ENCODE assay signal across 1 cellular context in genomic region chr14:52755607-52756316, GRCh38.
TF ChIP-seq lines count a peak whose summit lies in the region.

No MANE protein-coding gene starts in this region.

TF ChIP-seq in GM23338, 12 proteins besides CTCF, POLR2A, EP300 and RAD21 (continued from another document):
- TF ChIP-seq REST (IDR thresholded peaks at IDR 0.05; ENCODE audit: unreplicated experiment) (no peak), STAT1 (IDR thresholded peaks at IDR 0.05; ENCODE audit: unreplicated experiment) (no peak), POLR2AphosphoS5 (IDR thresholded peaks at IDR 0.05; ENCODE audit: low read depth) (no peak), ZNF462 (CRISPR knock-in tag; IDR thresholded peaks at IDR 0.05) (no peak), JUNB (IDR thresholded peaks at IDR 0.05; ENCODE audit: unreplicated experiment) (no peak), ETS1 (IDR thresholded peaks at IDR 0.05) (no peak), ZNF114 (CRISPR knock-in tag; IDR thresholded peaks at IDR 0.05) (no peak), ZNF331 (CRISPR knock-in tag; IDR thresholded peaks at IDR 0.05; ENCODE audit: low read depth) (no peak)
TF ChIP-seq in GM23338: peak in this region for 0.
